29 cellular contexts compared by ENCODE assay signal in the genomic region with DNA sequence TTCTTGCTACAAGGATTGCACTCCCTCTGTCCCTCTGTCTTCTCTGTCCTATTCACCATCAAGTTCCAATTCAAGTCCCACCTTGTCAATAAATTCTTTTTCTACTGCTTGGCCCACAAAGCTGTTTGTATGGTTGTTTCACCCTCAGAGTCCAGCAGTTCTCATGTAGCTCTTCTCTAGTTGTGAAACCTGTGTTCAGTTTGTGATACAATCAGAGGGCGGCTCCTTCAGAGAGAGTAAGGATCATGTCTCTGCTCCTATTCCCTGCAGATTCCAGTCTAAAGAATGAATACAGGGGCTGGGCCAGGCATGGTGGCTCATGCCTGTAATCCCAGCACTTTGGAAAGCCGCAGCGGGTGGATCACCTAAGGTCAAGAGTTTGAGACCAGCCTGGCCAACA.
"Had no signal": no experiment of that assay in that cellular context is flagged by ENCODE, and none has a peak within 500 bp of the region (broad histone marks: within the 10 kb centered on the region; RNA-seq: fewer than 3 reads in every experiment).

No MANE protein-coding gene starts in this region.

- H3K9ac ChIP-seq: parathyroid adenoma had no signal

- H3K27ac Mint-ChIP-seq: activated CD4-positive, alpha-beta T cell treated with anti-CD3 and anti-CD28 coated beads for 36 hours; activated CD8-positive, alpha-beta memory T cell treated with anti-CD3 and anti-CD28 coated beads, Interleukin-2, amount 10 ng/mL, durations not matched to agents 7 days and 5 days; activated CD8-positive, alpha-beta T cell treated with anti-CD3 and anti-CD28 coated beads, Interleukin-2, amount 10 ng/mL, durations not matched to agents 7 days and 5 days; activated naive CD4-positive, alpha-beta T cell treated with anti-CD3 and anti-CD28 coated beads for 36 hours; activated naive CD8-positive, alpha-beta T cell treated with anti-CD3 and anti-CD28 coated beads for 36 hours; dendritic cell treated with granulocyte-macrophage colony-stimulating factor and Interleukin-4, amounts not matched to agents 40 ng/mL and 50 ng/mL, for 4 days; naive thymus-derived CD4-positive, alpha-beta T cell; T-helper 2 cell treated with Interferon-gamma antibody and Interleukin-4, amounts not matched to agents 5 μg/mL and 100 μg/mL, for 36 hours had no signal

- H3K27me3 ChIP-seq: esophagus squamous epithelium, gastroesophageal sphincter, hepatocyte, right atrium auricular region, spleen, suprapubic skin, tibial artery had no signal

- H3K4me3 Mint-ChIP-seq: activated CD4-positive, alpha-beta T cell treated with anti-CD3 and anti-CD28 coated beads for 36 hours; activated CD8-positive, alpha-beta memory T cell treated with anti-CD3 and anti-CD28 coated beads, Interleukin-2, amount 10 ng/mL, durations not matched to agents 7 days and 5 days; activated CD8-positive, alpha-beta T cell treated with anti-CD3 and anti-CD28 coated beads, Interleukin-2, amount 10 ng/mL, durations not matched to agents 7 days and 5 days; activated naive CD4-positive, alpha-beta T cell treated with anti-CD3 and anti-CD28 coated beads for 36 hours; activated naive CD8-positive, alpha-beta T cell treated with anti-CD3 and anti-CD28 coated beads for 36 hours; dendritic cell treated with granulocyte-macrophage colony-stimulating factor and Interleukin-4, amounts not matched to agents 40 ng/mL and 50 ng/mL, for 4 days; naive thymus-derived CD4-positive, alpha-beta T cell; neural crest cell; T-helper 2 cell treated with Interferon-gamma antibody and Interleukin-4, amounts not matched to agents 5 μg/mL and 100 μg/mL, for 36 hours had no signal

- H3K4me1 ChIP-seq: esophagus squamous epithelium, gastroesophageal sphincter, parathyroid adenoma, right atrium auricular region, spleen, suprapubic skin had no signal

- H3K36me3 ChIP-seq: esophagus squamous epithelium, gastroesophageal sphincter, right atrium auricular region, spleen, suprapubic skin, tibial artery had no signal

- H3K9me3 Mint-ChIP-seq: activated naive CD4-positive, alpha-beta T cell treated with anti-CD3 and anti-CD28 coated beads for 36 hours; activated naive CD8-positive, alpha-beta T cell treated with anti-CD3 and anti-CD28 coated beads for 36 hours; dendritic cell treated with granulocyte-macrophage colony-stimulating factor and Interleukin-4, amounts not matched to agents 40 ng/mL and 50 ng/mL, for 4 days; neural crest cell; T-helper 2 cell treated with Interferon-gamma antibody and Interleukin-4, amounts not matched to agents 5 μg/mL and 100 μg/mL, for 36 hours had no signal

- H2AFZ ChIP-seq: hepatocyte, parathyroid adenoma had no signal

- DNase-seq: activated CD4-positive, alpha-beta T cell treated with anti-CD3 and anti-CD28 coated beads for 36 hours; activated CD4-positive, CD25-positive, alpha-beta regulatory T cell; activated CD8-positive, alpha-beta memory T cell treated with anti-CD3 and anti-CD28 coated beads, Interleukin-2, amount 10 ng/mL, durations not matched to agents 7 days and 5 days; activated CD8-positive, alpha-beta T cell treated with anti-CD3 and anti-CD28 coated beads, Interleukin-2, amount 10 ng/mL, durations not matched to agents 7 days and 5 days; activated naive CD4-positive, alpha-beta T cell treated with anti-CD3 and anti-CD28 coated beads for 36 hours; activated naive CD8-positive, alpha-beta T cell treated with anti-CD3 and anti-CD28 coated beads for 36 hours; activated T-cell treated with anti-CD3 and anti-CD28 coated beads, Interleukin-2, amount 50 U/mL, for 48 hours; amniotic stem cell; caudate nucleus; effector CD4-positive, alpha-beta T cell; esophagus squamous epithelium; left cardiac atrium; mammary epithelial cell; midbrain; naive thymus-derived CD4-positive, alpha-beta T cell; nucleus accumbens; spleen; stimulated activated naive CD4-positive, alpha-beta T cell; T-helper 1 cell; tibial artery had no signal

- H3K9me3 ChIP-seq: esophagus squamous epithelium, gastroesophageal sphincter, right atrium auricular region, spleen, suprapubic skin, tibial artery had no signal

- H3K79me2 ChIP-seq: hepatocyte, parathyroid adenoma had no signal

- H3K4me2 ChIP-seq: hepatocyte had no signal

- H3K27ac ChIP-seq: epithelial cell of prostate, esophagus squamous epithelium, gastroesophageal sphincter, parathyroid adenoma, right atrium auricular region, spleen, suprapubic skin, tibial artery had no signal

- H3K4me1 Mint-ChIP-seq: activated CD4-positive, alpha-beta T cell treated with anti-CD3 and anti-CD28 coated beads for 36 hours; activated CD8-positive, alpha-beta memory T cell treated with anti-CD3 and anti-CD28 coated beads, Interleukin-2, amount 10 ng/mL, durations not matched to agents 7 days and 5 days; activated naive CD8-positive, alpha-beta T cell treated with anti-CD3 and anti-CD28 coated beads for 36 hours; naive thymus-derived CD4-positive, alpha-beta T cell had no signal

- H3K36me3 Mint-ChIP-seq: activated CD8-positive, alpha-beta memory T cell treated with anti-CD3 and anti-CD28 coated beads, Interleukin-2, amount 10 ng/mL, durations not matched to agents 7 days and 5 days; activated naive CD8-positive, alpha-beta T cell treated with anti-CD3 and anti-CD28 coated beads for 36 hours; naive thymus-derived CD4-positive, alpha-beta T cell had no signal

- ATAC-seq: activated CD4-positive, alpha-beta T cell treated with anti-CD3 and anti-CD28 coated beads for 36 hours; activated CD8-positive, alpha-beta memory T cell treated with anti-CD3 and anti-CD28 coated beads, Interleukin-2, amount 10 ng/mL, durations not matched to agents 7 days and 5 days; activated CD8-positive, alpha-beta T cell treated with anti-CD3 and anti-CD28 coated beads, Interleukin-2, amount 10 ng/mL, durations not matched to agents 7 days and 5 days; gastroesophageal sphincter; naive thymus-derived CD4-positive, alpha-beta T cell had no signal

- H3K4me3 ChIP-seq: esophagus squamous epithelium, gastroesophageal sphincter, hepatocyte, right atrium auricular region, spleen, suprapubic skin, tibial artery had no signal
